9 cellular contexts compared by ENCODE assay signal in genomic region chr11:16923987-16924386, GRCh38.
A peak's percentile ranks its signal among the peaks of the same experiment; 100 is the strongest.
DNase-seq lines count a peak whose midpoint lies in the region; ATAC-seq and TF ChIP-seq lines count a peak whose summit lies in the region.
"Had no signal": no experiment of that assay in that cellular context is flagged by ENCODE, and none has a peak within 500 bp of the region (broad histone marks: within the 10 kb centered on the region; RNA-seq: fewer than 3 reads in every experiment).

No MANE protein-coding gene starts in this region.

- ATAC-seq in GM18858 (IDR thresholded peaks at IDR 0.05; ENCODE audit: unreplicated experiment) (peak; percentile 44), HG02642 (IDR thresholded peaks at IDR 0.05; ENCODE audit: poor library complexity, unreplicated experiment) (peak; percentile 55), naive B cell (ENCODE audit: low read depth in 2 of 2) (peak; percentile 45 to 58)

- H3K27me3 Mint-ChIP-seq in naive B cell = peaks cover 24 to 44% (median 42%) of the 10 kb centered on the region in 3 donors

- H3K27ac ChIP-seq in VCaP = peak overlapping the region; percentile 89
- H3K27ac ChIP-seq: spleen had no signal

- peaks cover 4 to 5% of the 10 kb centered on the region in 2 donors for H3K36me3 Mint-ChIP-seq in naive B cell

- peak overlapping the region in 1 of 6 donors; percentile 92 for H3K27ac Mint-ChIP-seq in naive B cell

- peak; percentile 7 for DNase-seq in naive B cell
- DNase-seq in NCI-H345 treated with DMSO at 0.1 percent for 48 hours (lab: John Stamatoyannopoulos, UW; ENCODE audit: unreplicated experiment) = no peak
- no peak for DNase-seq in SKM-1 (lab: John Stamatoyannopoulos, UW; ENCODE audit: unreplicated experiment)
- no peak for DNase-seq in UCSD-AML1 (lab: John Stamatoyannopoulos, UW; ENCODE audit: unreplicated experiment)
- no peak for DNase-seq in SHP77 treated with DMSO at 0.1 percent for 48 hours (lab: John Stamatoyannopoulos, UW)
- DNase-seq: spleen had no signal

- peaks cover 15 to 27% (median 27%) of the 10 kb centered on the region in 3 donors for H3K4me1 Mint-ChIP-seq in naive B cell

- no peak for TF ChIP-seq CTCF in VCaP (conservative IDR thresholded peaks at IDR 0.05)

- H3K9me3 Mint-ChIP-seq in naive B cell = no peaks in the 10 kb centered on the region

- peak overlapping the region; percentile 55 to 87 (median 81) for H3K4me3 Mint-ChIP-seq in naive B cell
